8 cellular contexts compared by ENCODE assay signal in genomic region chr5:88667187-88668141, GRCh38.
DNase-seq lines count a peak whose midpoint lies in the region; ATAC-seq and TF ChIP-seq lines count a peak whose summit lies in the region.

No MANE protein-coding gene starts in this region.

- H3K36me3 ChIP-seq in A673 (ENCODE audit: insufficient read depth, low read length, poor library complexity, severe bottlenecking) (no peaks in the 10 kb centered on the region), Peyer's patch (no peaks in the 10 kb centered on the region), thoracic aorta (no peaks in the 10 kb centered on the region)

- H3K27ac ChIP-seq in A673 (ENCODE audit: low read depth, low read length, poor library complexity, severe bottlenecking) (peak overlapping the region; percentile 68), Peyer's patch (no peak overlapping the region), thoracic aorta (no peak overlapping the region)

- DNase-seq in A673 (ENCODE audit: low spot score): peak; percentile 54
- DNase-seq in Peyer's patch: no peak
- DNase-seq in globus pallidus (ENCODE audit: low spot score): peak; percentile 69
- DNase-seq in thoracic aorta (ENCODE audit: low spot score): no peak
- DNase-seq in COLO668 (lab: John Stamatoyannopoulos, UW; ENCODE audit: unreplicated experiment): no peak
- no peak for DNase-seq in stimulated activated CD4-positive, alpha-beta T cell treated with anti-CD3 and anti-CD28 coated beads, Interleukin-4, amount 100 ng/mL, for 1 hour

- TF ChIP-seq CTCF in A673 (conservative IDR thresholded peaks at IDR 0.05; ENCODE audit: low read depth, low read length) (no peak), Peyer's patch (IDR thresholded peaks at IDR 0.05) (no peak), thoracic aorta (IDR thresholded peaks at IDR 0.05) (no peak)

- no peaks in the 10 kb centered on the region for H3K9me3 ChIP-seq in A673 (ENCODE audit: low read depth, low read length, poor library complexity, severe bottlenecking)
- no peaks in the 10 kb centered on the region for H3K9me3 ChIP-seq in Peyer's patch
- no peaks in the 10 kb centered on the region for H3K9me3 ChIP-seq in thoracic aorta

- BruUV-seq in A673 (replicated peaks; lab: Mats Ljungman, UMichigan): no TSS peak

- no peak for TF ChIP-seq POLR2A in Peyer's patch (IDR thresholded peaks at IDR 0.05)

- CTCF ChIA-PET in A673 (lab: Charles Lee): no interaction called here

- H3K4me1 ChIP-seq in A673 (ENCODE audit: insufficient read depth, low read length, poor library complexity, severe bottlenecking) (peaks cover 34% of the 10 kb centered on the region), Peyer's patch (peaks cover 0 to 8% (median 2%) of the 10 kb centered on the region in 4 donors), thoracic aorta (ENCODE audit: control insufficient read depth in 1 of 2, low read depth in 2 of 2) (peaks cover 0 to 6% of the 10 kb centered on the region in 2 donors)

- H3K4me3 ChIP-seq in A673 (ENCODE audit: low read depth, low read length, poor library complexity, severe bottlenecking) (peak overlapping the region; percentile 50), Peyer's patch (peak overlapping the region; percentile 8 to 49 (median 25)), thoracic aorta (peak overlapping the region; percentile 63)

- ATAC-seq in GM18867 (IDR thresholded peaks at IDR 0.05; ENCODE audit: unreplicated experiment) (peak; percentile 84), HG03039 (IDR thresholded peaks at IDR 0.05; ENCODE audit: unreplicated experiment) (peak; percentile 61), thoracic aorta (ENCODE audit: insufficient number of reproducible peaks, low FRiP score, low read depth) (no peak)

- intact Hi-C loops in A673 (cut with micrococcal nuclease; ENCODE audit: unreplicated experiment): no loop called here

- no peaks in the 10 kb centered on the region for H3K27me3 ChIP-seq in A673 (replicated peaks; ENCODE audit: insufficient read depth, low read depth, low read length, poor library complexity)
- H3K27me3 ChIP-seq in Peyer's patch: peaks cover 0 to 24% of the 10 kb centered on the region in 2 donors
- peaks cover 48% of the 10 kb centered on the region for H3K27me3 ChIP-seq in thoracic aorta (replicated peaks; ENCODE audit: insufficient read depth)

- POLR2A ChIA-PET in A673 (lab: Charles Lee; ENCODE audit: low non-redundant PET): interaction anchor here (0.6 kb wide), 1 partner anchor 97 kb away, joined by 5 read pairs; no protein-coding TSS in a partner anchor

Comparison
In these comparisons a context has a peak if more than half of its experiments do, and no peak if none do; other contexts are left out.
1. DNase-seq: peak in A673 (single experiment) and globus pallidus (single experiment); none in Peyer's patch (0 of 3), thoracic aorta (single experiment), COLO668 (single experiment) and stimulated activated CD4-positive, alpha-beta T cell treated with anti-CD3 and anti-CD28 coated beads, Interleukin-4, amount 100 ng/mL, for 1 hour (single experiment).
2. Peak in every context shown above with its lines, with median percentiles within 50 percentile points of each other: H3K4me3 ChIP-seq.